2 cellular contexts compared by ENCODE assay signal in the genomic region with DNA sequence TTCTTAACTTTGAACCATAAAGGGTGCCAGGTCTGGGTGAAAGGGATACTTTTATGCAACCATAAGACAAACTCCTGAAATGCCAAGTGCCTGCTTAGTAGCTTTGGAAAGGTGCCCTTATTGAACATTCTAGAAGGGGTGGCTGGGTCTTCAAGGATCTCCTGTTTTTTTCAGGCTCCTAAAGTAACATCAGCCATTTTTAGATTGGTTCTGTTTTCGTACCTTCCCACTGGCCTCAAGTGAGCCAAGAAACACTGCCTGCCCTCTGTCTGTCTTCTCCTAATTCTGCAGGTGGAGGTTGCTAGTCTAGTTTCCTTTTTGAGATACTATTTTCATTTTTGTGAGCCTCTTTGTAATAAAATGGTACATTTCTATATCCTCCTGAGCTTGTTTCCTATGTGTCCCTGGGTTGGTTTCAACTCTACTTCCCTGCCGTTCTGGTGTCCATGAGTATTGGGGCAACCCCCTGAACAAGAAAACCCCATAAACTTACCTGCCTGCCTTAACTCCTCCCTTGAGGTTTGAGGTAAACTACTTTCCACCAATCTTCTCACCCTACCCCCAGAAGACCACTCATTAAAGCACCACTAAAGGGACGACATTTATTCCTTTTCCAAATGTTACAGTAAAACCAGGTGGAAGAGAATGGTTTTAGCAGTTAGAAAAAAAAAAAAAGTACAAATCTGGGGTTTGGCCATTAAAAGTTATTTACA.
TF ChIP-seq lines count a peak whose summit lies in the region.

No MANE protein-coding gene starts in this region.

TF ChIP-seq in GM23338, 12 proteins besides CTCF, POLR2A, EP300 and RAD21:
- TF ChIP-seq POLR2AphosphoS5 (IDR thresholded peaks at IDR 0.05; ENCODE audit: low read depth), result peak; percentile 3; the same call in 1 of the 2 replicates
- no peak for TF ChIP-seq CREB1 (CRISPR knock-in tag; IDR thresholded peaks at IDR 0.05; ENCODE audit: low read depth)

TF ChIP-seq in GM12878, 131 proteins besides CTCF, POLR2A, EP300 and RAD21:
- TF ChIP-seq, protein P1, sequence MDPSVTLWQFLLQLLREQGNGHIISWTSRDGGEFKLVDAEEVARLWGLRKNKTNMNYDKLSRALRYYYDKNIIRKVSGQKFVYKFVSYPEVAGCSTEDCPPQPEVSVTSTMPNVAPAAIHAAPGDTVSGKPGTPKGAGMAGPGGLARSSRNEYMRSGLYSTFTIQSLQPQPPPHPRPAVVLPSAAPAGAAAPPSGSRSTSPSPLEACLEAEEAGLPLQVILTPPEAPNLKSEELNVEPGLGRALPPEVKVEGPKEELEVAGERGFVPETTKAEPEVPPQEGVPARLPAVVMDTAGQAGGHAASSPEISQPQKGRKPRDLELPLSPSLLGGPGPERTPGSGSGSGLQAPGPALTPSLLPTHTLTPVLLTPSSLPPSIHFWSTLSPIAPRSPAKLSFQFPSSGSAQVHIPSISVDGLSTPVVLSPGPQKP (IDR thresholded peaks at IDR 0.05; ENCODE audit: low read depth, low read length), result no peak
- TF ChIP-seq MEF2B (IDR thresholded peaks at IDR 0.05; ENCODE audit: partially characterized antibody, poor library complexity, severe bottlenecking), result peak; percentile 49
- no peak for TF ChIP-seq RB1 (IDR thresholded peaks at IDR 0.05; ENCODE audit: borderline replicate concordance)
- TF ChIP-seq KLF5 (IDR thresholded peaks at IDR 0.05; ENCODE audit: partially characterized antibody), result no peak
- no peak for TF ChIP-seq PAX5 (IDR thresholded peaks at IDR 0.05; ENCODE audit: borderline replicate concordance, low read depth, low read length)
- peak; percentile 37; the same call in 1 of the 2 replicates for TF ChIP-seq BACH1 (IDR thresholded peaks at IDR 0.05; ENCODE audit: borderline replicate concordance)
